2 cellular contexts compared by ENCODE assay signal in the genomic region with DNA sequence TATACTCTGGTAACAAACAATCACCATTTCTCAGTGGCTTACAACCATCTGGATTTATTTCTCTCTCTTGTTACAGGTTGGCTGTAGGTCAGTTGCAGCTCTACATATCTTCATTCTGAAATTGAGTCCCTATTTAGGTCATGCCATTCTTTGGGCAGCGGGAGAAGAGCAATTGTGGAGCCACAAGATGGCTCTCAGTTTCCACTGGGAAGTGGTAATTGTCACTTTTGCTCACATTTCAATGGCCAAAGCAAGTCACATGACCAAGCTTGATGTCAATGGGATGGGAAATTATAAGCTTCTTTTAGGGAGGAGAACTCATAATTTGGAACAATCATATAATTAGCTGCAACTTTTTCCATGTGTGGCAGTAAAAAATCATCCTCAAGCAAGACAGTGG. TPM values are rescaled to one million over a fixed set of nuclear protein-coding genes. Genes with fewer than 3 reads are reported as not detected.
A peak's percentile ranks its signal among the peaks of the same experiment; 100 is the strongest.
DNase-seq lines count a peak whose midpoint lies in the region; ATAC-seq and TF ChIP-seq lines count a peak whose summit lies in the region.
"Not testable (repeated sequence)": the region's sequence is repeated elsewhere in the genome, so short reads cannot be mapped to it uniquely, and the experiment has no call there.

No MANE protein-coding gene starts in this region.

- H3K27me3 ChIP-seq in right lobe of liver: not testable (repeated sequence)

- not testable (repeated sequence) for H3K27ac ChIP-seq in right lobe of liver

- not testable (repeated sequence) for H3K36me3 ChIP-seq in right lobe of liver

- intact Hi-C loops in right lobe of liver (cut with DNase I): not testable (repeated sequence)

- not testable (repeated sequence) for TF ChIP-seq CTCF in right lobe of liver (IDR thresholded peaks at IDR 0.05)

- 71% methylated on average over 1 of the region's 1 CpG for WGBS in right lobe of liver (ENCODE audit: insufficient coverage, low coverage, low lambda C conversion rate, missing lambda C conversion rate)

- H3K4me1 ChIP-seq in right lobe of liver: not testable (repeated sequence)

- not testable (repeated sequence) for H3K9me3 ChIP-seq in right lobe of liver

- ATAC-seq in left lobe of liver (peak; percentile 78), right lobe of liver (peak in 3 of 4 donors; percentile 25 to 77 (median 32))

- not testable (repeated sequence) for TF ChIP-seq POLR2A in right lobe of liver (IDR thresholded peaks at IDR 0.05)

- not testable (repeated sequence) for H3K4me3 ChIP-seq in right lobe of liver

- not testable (repeated sequence) for DNase-seq in left lobe of liver (ENCODE audit: low spot score); right lobe of liver

RNA-seq across cellular contexts. Expression of a gene that starts 7.9 kb away (rescaled TPM):
- 17.7 TPM for total RNA-seq in left lobe of liver
- total RNA-seq in right lobe of liver: 10 to 100 TPM in 4 of 6 experiments, 1 to 10 TPM in 2; 5.1 to 18.9 (median 15.3) TPM
